Comparison of ENCODE assay signal across 8 cellular contexts in the genomic region with DNA sequence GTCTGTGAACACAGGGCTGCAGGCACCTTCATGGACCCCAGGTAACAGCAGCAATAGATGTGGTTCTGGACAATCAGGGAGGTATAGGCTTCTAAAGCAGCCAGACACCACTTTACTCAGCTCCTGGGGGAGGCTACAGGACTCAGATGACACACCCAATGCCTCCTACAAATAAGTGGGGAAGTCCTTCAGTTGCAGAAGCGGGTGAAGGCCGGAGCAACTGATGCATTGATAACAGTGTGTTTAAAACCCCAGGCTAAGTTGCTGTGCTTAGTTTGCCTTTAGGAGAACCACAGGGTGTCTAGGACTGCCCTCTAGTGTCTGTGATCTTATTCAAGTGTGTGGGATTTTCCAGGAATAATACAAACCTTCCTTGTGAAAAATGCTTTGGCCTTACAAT. TPM values are rescaled to one million over a fixed set of nuclear protein-coding genes. Genes with fewer than 3 reads are reported as not detected.
DNase-seq lines count a peak whose midpoint lies in the region; ATAC-seq and TF ChIP-seq lines count a peak whose summit lies in the region.

No MANE protein-coding gene starts in this region.

- no peaks in the 10 kb centered on the region for H3K9me3 Mint-ChIP-seq in activated naive CD4-positive, alpha-beta T cell treated with anti-CD3 and anti-CD28 coated beads, Interleukin-2, amount 10 ng/mL, durations not matched to agents 7 days and 5 days

- intact Hi-C loops in left ventricle myocardium superior (cut with micrococcal nuclease): loop anchor here (10.0 kb wide), 1 partner anchor 99 kb away; no protein-coding TSS in a partner anchor

- H3K27ac Mint-ChIP-seq in activated naive CD4-positive, alpha-beta T cell treated with anti-CD3 and anti-CD28 coated beads, Interleukin-2, amount 10 ng/mL, durations not matched to agents 7 days and 5 days: no peak overlapping the region

- CTCF ChIA-PET in activated naive CD4-positive, alpha-beta T cell treated with anti-CD3 and anti-CD28 coated beads, Interleukin-2, amount 10 ng/mL, durations not matched to agents 7 days and 5 days (lab: Charles Lee): interaction anchor here (0.6 kb wide), 1 partner anchor 356 kb away, joined by 4 read pairs; no protein-coding TSS in a partner anchor

- no peak overlapping the region for H3K4me3 Mint-ChIP-seq in activated naive CD4-positive, alpha-beta T cell treated with anti-CD3 and anti-CD28 coated beads, Interleukin-2, amount 10 ng/mL, durations not matched to agents 7 days and 5 days

- H3K27ac ChIP-seq in VCaP: no peak overlapping the region

- peak; percentile 83 for TF ChIP-seq CTCF in VCaP (conservative IDR thresholded peaks at IDR 0.05)

- no peaks in the 10 kb centered on the region for H3K36me3 Mint-ChIP-seq in activated naive CD4-positive, alpha-beta T cell treated with anti-CD3 and anti-CD28 coated beads, Interleukin-2, amount 10 ng/mL, durations not matched to agents 7 days and 5 days

- peak; percentile 16 for DNase-seq in NCI-H1092 treated with DMSO at 0.1 percent for 48 hours (lab: John Stamatoyannopoulos, UW)
- DNase-seq in NCI-H1092 (lab: John Stamatoyannopoulos, UW): no peak
- DNase-seq in HPDE6-E6E7 (ENCODE audit: extremely low spot score): peak; percentile 2
- DNase-seq in left ventricle myocardium superior: no peak
- DNase-seq in superior temporal gyrus (ENCODE audit: extremely low spot score): peak; percentile 83
- no peak for DNase-seq in activated naive CD4-positive, alpha-beta T cell treated with anti-CD3 and anti-CD28 coated beads, Interleukin-2, amount 10 ng/mL, durations not matched to agents 7 days and 5 days
- DNase-seq in stimulated activated CD4-positive, alpha-beta T cell treated with anti-CD3 and anti-CD28 coated beads, Interleukin-1b, Interleukin-23, amount 100 ng/mL, for 48 hours: no peak

- no peaks in the 10 kb centered on the region for H3K4me1 Mint-ChIP-seq in activated naive CD4-positive, alpha-beta T cell treated with anti-CD3 and anti-CD28 coated beads, Interleukin-2, amount 10 ng/mL, durations not matched to agents 7 days and 5 days

- ATAC-seq in left ventricle myocardium superior: peak; percentile 57

- H3K27me3 Mint-ChIP-seq in activated naive CD4-positive, alpha-beta T cell treated with anti-CD3 and anti-CD28 coated beads, Interleukin-2, amount 10 ng/mL, durations not matched to agents 7 days and 5 days: peaks cover 16% of the 10 kb centered on the region

RNA-seq across cellular contexts. Expression of gene ITGA8, which starts 5.9 kb away (rescaled TPM):
- total RNA-seq in left ventricle myocardium superior: 0.82 TPM

Comparison
In these comparisons a context has a peak if more than half of its experiments do, and no peak if none do; other contexts are left out.
1. DNase-seq: peak in NCI-H1092 treated with DMSO at 0.1 percent for 48 hours (single experiment), HPDE6-E6E7 (single experiment) and superior temporal gyrus (single experiment); none in NCI-H1092 (single experiment), left ventricle myocardium superior (single experiment), activated naive CD4-positive, alpha-beta T cell treated with anti-CD3 and anti-CD28 coated beads, Interleukin-2, amount 10 ng/mL, durations not matched to agents 7 days and 5 days (single experiment) and stimulated activated CD4-positive, alpha-beta T cell treated with anti-CD3 and anti-CD28 coated beads, Interleukin-1b, Interleukin-23, amount 100 ng/mL, for 48 hours (single experiment).